Comparison of ENCODE assay signal across 18 cellular contexts in the genomic region with DNA sequence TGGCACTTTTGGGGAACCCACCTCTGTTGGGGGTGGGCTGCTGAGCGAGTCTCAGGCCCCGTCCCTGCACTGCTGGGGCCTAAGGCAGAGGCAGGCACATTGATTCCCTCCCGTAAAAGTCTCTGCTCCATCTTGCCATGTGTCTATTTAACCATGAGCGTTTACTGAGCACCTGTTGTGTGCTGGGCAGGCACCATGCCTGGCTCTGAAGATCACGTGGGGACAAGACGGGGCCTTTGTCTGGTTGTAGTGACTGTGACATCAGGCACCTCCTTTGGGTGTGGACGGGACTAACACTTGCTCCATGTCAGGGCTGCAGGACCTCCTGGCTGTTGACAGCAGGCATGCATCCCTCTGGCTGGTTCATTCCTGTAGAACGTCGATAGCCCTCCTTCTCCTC.
DNase-seq lines count a peak whose midpoint lies in the region; ATAC-seq, FAIRE-seq and TF ChIP-seq lines count a peak whose summit lies in the region.
"Had no signal": no experiment of that assay in that cellular context is flagged by ENCODE, and none has a peak within 500 bp of the region (broad histone marks: within the 10 kb centered on the region; RNA-seq: fewer than 3 reads in every experiment).

No MANE protein-coding gene starts in this region.

- no peak overlapping the region for H3K9ac ChIP-seq in neuronal stem cell (ENCODE audit: low read depth, low read length, poor library complexity)

- peak overlapping the region; percentile 18 for H3K27ac Mint-ChIP-seq in CD8-positive, alpha-beta T cell
- no peak overlapping the region for H3K27ac Mint-ChIP-seq in CD14-positive monocyte
- H3K27ac Mint-ChIP-seq: IgD-negative memory B cell had no signal

- no peak overlapping the region for H2AFZ ChIP-seq in neuronal stem cell (ENCODE audit: low read length)
- H2AFZ ChIP-seq: PC-9 had no signal

- no peaks in the 10 kb centered on the region for H3K9me3 Mint-ChIP-seq in CD8-positive, alpha-beta T cell
- H3K9me3 Mint-ChIP-seq in CD14-positive monocyte = no peaks in the 10 kb centered on the region
- H3K9me3 Mint-ChIP-seq: CD8-positive, alpha-beta memory T cell; IgD-negative memory B cell had no signal

- TF ChIP-seq POLR2A in H54 (IDR thresholded peaks at IDR 0.05; ENCODE audit: low read depth, low read length) = no peak

- no peaks in the 10 kb centered on the region for H3K79me1 ChIP-seq in neuronal stem cell (ENCODE audit: low read depth, low read length)

- CTCF ChIA-PET in CD8-positive, alpha-beta T cell (lab: Charles Lee) = interaction anchor here (1.0 kb wide), 1 partner anchor 12 kb away, joined by 4 read pairs; no protein-coding TSS in a partner anchor

- no peak overlapping the region for H4K91ac ChIP-seq in neuronal stem cell (ENCODE audit: low read depth, low read length, poor library complexity)

- WGBS in neuronal stem cell (ENCODE audit: extremely low coverage in 2 of 2, insufficient read length in 2 of 2, insufficient replicate concordance in 1 of 2), 2 donors = no CpG with 5 or more reads among the region's 9 CpGs

- H3K36me3 ChIP-seq in CD8-positive, alpha-beta T cell (ENCODE audit: insufficient read depth, low read length) = no peaks in the 10 kb centered on the region
- no peaks in the 10 kb centered on the region for H3K36me3 ChIP-seq in neuronal stem cell (replicated peaks in 1 of 2; ENCODE audit: control insufficient read depth in 2 of 2, insufficient read depth in 2 of 2, low read length in 2 of 2)
- H3K36me3 ChIP-seq: HAP-1 had no signal

- peaks cover 3% of the 10 kb centered on the region for H3K27me3 Mint-ChIP-seq in CD8-positive, alpha-beta T cell (ENCODE audit: low read depth)
- peaks cover 14 to 18% (median 16%) of the 10 kb centered on the region in 3 donors for H3K27me3 Mint-ChIP-seq in CD14-positive monocyte (ENCODE audit: low read depth in 3 of 3)
- H3K27me3 Mint-ChIP-seq: IgD-negative memory B cell had no signal

- TF ChIP-seq CTCF in CD8-positive, alpha-beta T cell (IDR thresholded peaks at IDR 0.05) = no peak
- no peak for TF ChIP-seq CTCF in CD14-positive monocyte (IDR thresholded peaks at IDR 0.05)

- peak overlapping the region; percentile 2 for H2BK120ac ChIP-seq in neuronal stem cell (ENCODE audit: low read depth, low read length)

- H2BK5ac ChIP-seq in neuronal stem cell (ENCODE audit: low read length) = no peak overlapping the region

- H3K36me3 Mint-ChIP-seq in CD8-positive, alpha-beta T cell = no peaks in the 10 kb centered on the region
- H3K36me3 Mint-ChIP-seq in CD14-positive monocyte = peaks cover 0 to 5% of the 10 kb centered on the region in 2 donors
- H3K36me3 Mint-ChIP-seq: CD8-positive, alpha-beta memory T cell had no signal

- DNase-seq in CD8-positive, alpha-beta T cell = no peak
- DNase-seq in RPMI8226 (peak; percentile 31), cerebellar cortex (ENCODE audit: low spot score) (peak; percentile 34), neuronal stem cell (ENCODE audit: low spot score) (no peak), CD14-positive monocyte (ENCODE audit: low spot score) (no peak), NCI-H1930 (lab: John Stamatoyannopoulos, UW) (no peak), NCI-H510A treated with DMSO at 0.1 percent for 48 hours (lab: John Stamatoyannopoulos, UW) (no peak), H54 (ENCODE audit: insufficient read length, low spot score) (no peak)
- DNase-seq: CD8-positive, alpha-beta memory T cell; DMS153; NCI-H1048; NCI-H1417 treated with DMSO at 0.1 percent for 48 hours; NCI-H187 treated with DMSO at 0.1 percent for 48 hours; NCI-H2227 treated with DMSO at 0.1 percent for 48 hours; NCI-H510A had no signal

- no peaks in the 10 kb centered on the region for H3K27me3 ChIP-seq in CD8-positive, alpha-beta T cell (ENCODE audit: insufficient read depth, low read length)
- H3K27me3 ChIP-seq in neuronal stem cell (ENCODE audit: control insufficient read depth in 3 of 3, insufficient read depth in 3 of 3, low read depth in 1 of 3, low read length in 3 of 3) = no peaks in the 10 kb centered on the region

- no peak overlapping the region for H3K4ac ChIP-seq in neuronal stem cell (ENCODE audit: low read length)

- peak overlapping the region; percentile 30 for H3K23ac ChIP-seq in neuronal stem cell (ENCODE audit: low read depth, low read length, poor library complexity)

- peak overlapping the region; percentile 5 for H3K14ac ChIP-seq in neuronal stem cell (ENCODE audit: low read length)

- no peak overlapping the region for H3K27ac ChIP-seq in CD8-positive, alpha-beta T cell (ENCODE audit: low read depth, low read length)
- H3K27ac ChIP-seq in neuronal stem cell (replicated peaks; ENCODE audit: low read length) = no peak overlapping the region
- H3K27ac ChIP-seq: PC-9 had no signal

- no peak for ATAC-seq in CD8-positive, alpha-beta T cell

- no peak overlapping the region for H3K4me3 ChIP-seq in CD8-positive, alpha-beta T cell (ENCODE audit: low read depth, low read length)
- H3K4me3 ChIP-seq in neuronal stem cell (ENCODE audit: low read length in 2 of 2) = no peak overlapping the region
- H3K4me3 ChIP-seq: HAP-1, PC-9 had no signal

- H2AK5ac ChIP-seq in neuronal stem cell (ENCODE audit: low read depth, low read length) = peak overlapping the region; percentile 81

- intact Hi-C loops in CD8-positive, alpha-beta T cell (cut with DNase I, micrococcal nuclease) = no loop called here
- intact Hi-C loops in CD14-positive monocyte (cut with micrococcal nuclease) = no loop called here

- no peak overlapping the region for H3K4me3 Mint-ChIP-seq in CD8-positive, alpha-beta T cell
- no peak overlapping the region for H3K4me3 Mint-ChIP-seq in CD14-positive monocyte
- H3K4me3 Mint-ChIP-seq: CD8-positive, alpha-beta memory T cell; IgD-negative memory B cell had no signal

- peak overlapping the region; percentile 72 for H2BK15ac ChIP-seq in neuronal stem cell (ENCODE audit: low read length)

- no peak overlapping the region for H3K4me2 ChIP-seq in neuronal stem cell (ENCODE audit: insufficient read depth, low read length, poor library complexity, severe bottlenecking)
- H3K4me2 ChIP-seq: PC-9 had no signal

- peak overlapping the region; percentile 76 for H3K18ac ChIP-seq in neuronal stem cell (ENCODE audit: low read length)

- no peaks in the 10 kb centered on the region for H3K9me3 ChIP-seq in CD8-positive, alpha-beta T cell (ENCODE audit: low read length)
- H3K9me3 ChIP-seq in neuronal stem cell (replicated peaks in 1 of 2; ENCODE audit: control insufficient read depth in 2 of 2, insufficient read depth in 1 of 2, low read depth in 1 of 2, low read length in 2 of 2) = peaks cover 0 to 2% of the 10 kb centered on the region in 2 donors
- H3K9me3 ChIP-seq: HAP-1 had no signal

- no peak for FAIRE-seq in H54 (lab: Jason Lieb, UNC)

- no peak overlapping the region for H2BK12ac ChIP-seq in neuronal stem cell (ENCODE audit: low read length)

- POLR2A ChIA-PET in CD8-positive, alpha-beta T cell (lab: Charles Lee) = no interaction called here

- no peak overlapping the region for H4K8ac ChIP-seq in neuronal stem cell (ENCODE audit: low read depth, low read length)

- H3K4me1 Mint-ChIP-seq in CD8-positive, alpha-beta T cell (ENCODE audit: low read depth) = peaks cover 7% of the 10 kb centered on the region
- peaks cover 6% of the 10 kb centered on the region for H3K4me1 Mint-ChIP-seq in CD14-positive monocyte
- H3K4me1 Mint-ChIP-seq: IgD-negative memory B cell had no signal

- H3K4me1 ChIP-seq in CD8-positive, alpha-beta T cell (ENCODE audit: insufficient read depth, low read length) = peaks cover 5% of the 10 kb centered on the region
- H3K4me1 ChIP-seq in neuronal stem cell (ENCODE audit: control insufficient read depth in 2 of 2, insufficient read depth in 1 of 2, low read depth in 1 of 2, low read length in 2 of 2) = peaks cover 28 to 52% of the 10 kb centered on the region in 2 donors

Comparison
In these comparisons a context has a peak if more than half of its experiments do, and no peak if none do; other contexts are left out.
1. DNase-seq: peak in RPMI8226 (single experiment) and cerebellar cortex (single experiment); none in CD8-positive, alpha-beta T cell (0 of 7), neuronal stem cell (single experiment), CD14-positive monocyte (single experiment), NCI-H1930 (0 of 2), NCI-H510A treated with DMSO at 0.1 percent for 48 hours (single experiment) and H54 (single experiment).